In genomic region chr6:133568970-133569889, GRCh38 we compare ENCODE assay signal across 8 cellular contexts.
DNase-seq lines count a peak whose midpoint lies in the region; ATAC-seq and TF ChIP-seq lines count a peak whose summit lies in the region.

No MANE protein-coding gene starts in this region.

- intact Hi-C loops in Right ventricle myocardium superior (cut with DNase I): no loop called here
- intact Hi-C loops in prostate gland (cut with DNase I): loop anchor here (2.0 to 5.0 kb wide), 3 partner anchors 268 to 352 kb away; no protein-coding TSS in a partner anchor

- no peaks in the 10 kb centered on the region for H3K9me3 Mint-ChIP-seq in activated naive CD8-positive, alpha-beta T cell treated with anti-CD3 and anti-CD28 coated beads for 36 hours

- peak overlapping the region in 1 of 2 donors; percentile 7 for H3K4me3 ChIP-seq in prostate gland

- H3K4me3 Mint-ChIP-seq in activated naive CD8-positive, alpha-beta T cell treated with anti-CD3 and anti-CD28 coated beads for 36 hours: peak overlapping the region; percentile 58

- H3K36me3 Mint-ChIP-seq in activated naive CD8-positive, alpha-beta T cell treated with anti-CD3 and anti-CD28 coated beads for 36 hours: no peaks in the 10 kb centered on the region

- DNase-seq in AG08396 (ENCODE audit: low spot score) (peak; percentile 80), NCI-H446 treated with DMSO at 0.1 percent for 48 hours (lab: John Stamatoyannopoulos, UW) (peak; percentile 49), Right ventricle myocardium superior (no peak), prostate gland (ENCODE audit: low spot score) (no peak)
- DNase-seq in activated naive CD8-positive, alpha-beta T cell treated with anti-CD3 and anti-CD28 coated beads for 36 hours: no peak
- DNase-seq in activated naive CD4-positive, alpha-beta T cell (lab: John Stamatoyannopoulos, UW): no peak

- ATAC-seq in HG03103 (IDR thresholded peaks at IDR 0.05; ENCODE audit: low read depth, unreplicated experiment) (peak; percentile 67), Right ventricle myocardium superior (ENCODE audit: poor library complexity) (peak; percentile 91)

- H3K27ac ChIP-seq in prostate gland: no peak overlapping the region

- peak; percentile 51 for TF ChIP-seq CTCF in GM12874 (IDR thresholded peaks at IDR 0.05; ENCODE audit: insufficient read depth, low read depth, low read length)
- peak; percentile 55 to 94 (median 84) for TF ChIP-seq CTCF in prostate gland (IDR thresholded peaks at IDR 0.05)

- no peak for TF ChIP-seq POLR2A in prostate gland (IDR thresholded peaks at IDR 0.05)

- peaks cover 8% of the 10 kb centered on the region for H3K4me1 Mint-ChIP-seq in activated naive CD8-positive, alpha-beta T cell treated with anti-CD3 and anti-CD28 coated beads for 36 hours

- 6% methylated on average over 18 of the region's 18 CpGs for WGBS in prostate gland

- no peaks in the 10 kb centered on the region for H3K4me1 ChIP-seq in prostate gland (replicated peaks)

- H3K36me3 ChIP-seq in prostate gland: no peaks in the 10 kb centered on the region

- H3K27ac Mint-ChIP-seq in activated naive CD8-positive, alpha-beta T cell treated with anti-CD3 and anti-CD28 coated beads for 36 hours: no peak overlapping the region

- peaks cover 48% of the 10 kb centered on the region for H3K27me3 Mint-ChIP-seq in activated naive CD8-positive, alpha-beta T cell treated with anti-CD3 and anti-CD28 coated beads for 36 hours

- H3K9me3 ChIP-seq in prostate gland: no peaks in the 10 kb centered on the region

- no peaks in the 10 kb centered on the region for H3K27me3 ChIP-seq in prostate gland (replicated peaks; ENCODE audit: insufficient read depth)

Comparison
In these comparisons a context has a peak if more than half of its experiments do, and no peak if none do; other contexts are left out.
1. DNase-seq: peak in AG08396 (single experiment) and NCI-H446 treated with DMSO at 0.1 percent for 48 hours (single experiment); none in activated naive CD8-positive, alpha-beta T cell treated with anti-CD3 and anti-CD28 coated beads for 36 hours (single experiment), Right ventricle myocardium superior (single experiment), prostate gland (single experiment) and activated naive CD4-positive, alpha-beta T cell (0 of 4).